In genomic region chr2:112817082-112817481, GRCh38 we compare ENCODE assay signal across 24 cellular contexts. TPM values are rescaled to one million over a fixed set of nuclear protein-coding genes. Genes with fewer than 3 reads are reported as not detected.
"Had no signal": no experiment of that assay in that cellular context is flagged by ENCODE, and none has a peak within 500 bp of the region (broad histone marks: within the 10 kb centered on the region; RNA-seq: fewer than 3 reads in every experiment).

No MANE protein-coding gene starts in this region.

- H3K4me2 ChIP-seq: neural progenitor cell had no signal

- H3K27me3 ChIP-seq: neural progenitor cell, testis, vagina had no signal

- H3K4me3 ChIP-seq: heart right ventricle, lower lobe of right lung, neural progenitor cell, testis, vagina had no signal

- H3K36me3 ChIP-seq: heart right ventricle, lower lobe of right lung, neural progenitor cell, vagina had no signal

- H3K9ac ChIP-seq: neural progenitor cell had no signal

- ATAC-seq: heart right ventricle; lower lobe of right lung; naive thymus-derived CD8-positive, alpha-beta T cell had no signal

- DNase-seq: activated CD4-positive, alpha-beta memory T cell treated with anti-CD3 and anti-CD28 coated beads for 36 hours; activated CD4-positive, alpha-beta T cell treated with anti-CD3 and anti-CD28 coated beads for 4 hours; activated CD4-positive, CD25-positive, alpha-beta regulatory T cell; activated naive CD4-positive, alpha-beta T cell treated with anti-CD3 and anti-CD28 coated beads for 36 hours; activated naive CD8-positive, alpha-beta T cell treated with anti-CD3 and anti-CD28 coated beads, Interleukin-2, amount 10 ng/mL, durations not matched to agents 7 days and 5 days; activated T-cell treated with anti-CD3 and anti-CD28 coated beads, Interleukin-2, amount 50 U/mL, for 48 hours; amniotic stem cell; cerebellar nuclear complex; cortex of kidney; heart right ventricle; kidney; lower lobe of right lung; naive thymus-derived CD8-positive, alpha-beta T cell; retina; stimulated activated CD4-positive, alpha-beta T cell treated with anti-CD3 and anti-CD28 coated beads, Interleukin-2, amount 100 ng/mL, for 48 hours; stimulated activated CD8-positive, alpha-beta memory T cell treated with anti-CD3 and anti-CD28 coated beads, Interleukin-4, amount 100 ng/mL, for 48 hours; stimulated activated naive CD4-positive, alpha-beta T cell; T1000; testis; trophoblast cell had no signal

- H3K9me3 ChIP-seq: heart right ventricle, lower lobe of right lung, testis, vagina had no signal

- H2AFZ ChIP-seq: neural progenitor cell had no signal

- H3K4me1 ChIP-seq: neural progenitor cell had no signal

- H3K27ac ChIP-seq: heart right ventricle, lower lobe of right lung, neural progenitor cell, vagina had no signal

RNA-seq across cellular contexts. Expression of gene IL1B, which starts 19.5 kb away (rescaled TPM):
- total RNA-seq: activated naive CD4-positive, alpha-beta T cell treated with anti-CD3 and anti-CD28 coated beads for 36 hours; epithelial cell of proximal tubule; naive thymus-derived CD8-positive, alpha-beta T cell; progenitor cell of endocrine pancreas had no signal
- polyA plus RNA-seq: naive thymus-derived CD8-positive, alpha-beta T cell had no signal

RNA-seq across cellular contexts. Expression of gene IL1A, which starts 32.8 kb away (rescaled TPM):
- total RNA-seq: activated naive CD8-positive, alpha-beta T cell treated with anti-CD3 and anti-CD28 coated beads, Interleukin-2, amount 10 ng/mL, durations not matched to agents 7 days and 5 days; heart right ventricle; naive thymus-derived CD8-positive, alpha-beta T cell had no signal
- polyA plus RNA-seq: naive thymus-derived CD8-positive, alpha-beta T cell had no signal

RNA-seq across cellular contexts. Expression of gene CKAP2L, which starts 52.7 kb away (rescaled TPM):
- total RNA-seq: naive thymus-derived CD8-positive, alpha-beta T cell had no signal
- polyA plus RNA-seq: naive thymus-derived CD8-positive, alpha-beta T cell had no signal
